In the genomic region with DNA sequence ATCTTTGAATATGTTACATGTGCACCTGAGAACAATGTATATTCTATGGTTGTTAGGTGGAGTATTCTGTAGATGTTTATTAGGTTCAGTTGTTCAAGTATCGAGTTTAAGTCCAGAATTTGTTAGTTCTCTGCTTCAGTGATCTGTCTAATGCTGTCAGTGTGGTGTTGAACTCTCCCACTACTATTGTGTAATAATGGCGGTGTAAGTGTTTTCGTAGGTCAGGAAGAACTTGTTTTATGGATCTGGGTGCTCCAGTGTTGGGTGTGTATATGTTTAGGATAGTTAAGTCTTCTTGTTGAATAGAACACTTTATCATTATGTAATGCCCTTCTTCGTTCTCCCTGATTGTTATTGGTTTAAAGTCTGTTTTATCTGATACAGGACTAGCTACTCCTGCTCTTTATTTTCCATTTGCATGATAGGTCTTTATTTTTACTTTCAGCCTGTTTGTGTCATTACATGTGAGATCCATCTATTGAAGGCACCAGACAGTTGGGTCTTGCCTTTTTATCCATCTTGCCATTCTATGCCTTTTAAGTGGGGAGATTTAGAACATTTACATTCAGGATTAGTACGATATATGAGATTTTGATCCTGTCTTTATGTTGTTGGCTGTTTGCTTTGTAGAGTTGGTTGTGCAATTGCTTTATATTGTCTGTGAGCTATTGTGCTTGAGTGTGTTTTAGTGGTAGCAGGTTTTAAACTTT, we compare ENCODE assay signal across 24 cellular contexts.
DNase-seq lines count a peak whose midpoint lies in the region; ATAC-seq, FAIRE-seq and TF ChIP-seq lines count a peak whose summit lies in the region.
"Had no signal": no experiment of that assay in that cellular context is flagged by ENCODE, and none has a peak within 500 bp of the region (broad histone marks: within the 10 kb centered on the region; RNA-seq: fewer than 3 reads in every experiment).

No MANE protein-coding gene starts in this region.

- FAIRE-seq in bronchial epithelial cell (lab: Jason Lieb, UNC): no peak
- FAIRE-seq: pancreas, urothelium cell line had no signal

- DNase-seq in NCI-H510A treated with DMSO at 0.1 percent for 48 hours (lab: John Stamatoyannopoulos, UW) (peak; percentile 31), NCI-H510A (lab: John Stamatoyannopoulos, UW) (no peak), MV-4-11 (lab: John Stamatoyannopoulos, UW) (peak; percentile 35), bronchial epithelial cell (ENCODE audit: low read depth) (peak; percentile 49), renal cortical epithelial cell (ENCODE audit: low read depth) (peak; percentile 69), pons (ENCODE audit: low spot score) (no peak), HEK293T (ENCODE audit: extremely low spot score) (no peak)
- DNase-seq: activated CD4-positive, alpha-beta T cell treated with anti-CD3 and anti-CD28 coated beads, Interleukin-2, amount 50 U/mL, for 48 hours; activated CD4-positive, CD25-positive, alpha-beta regulatory T cell treated with anti-CD3 and anti-CD28 coated beads, Interleukin-2, amount 50 U/mL, for 72 hours; activated naive CD4-positive, alpha-beta T cell treated with Interleukin-2 at 50 U/mL for 16 hours; cerebellar nuclear complex; DMS79 treated with DMSO at 0.1 percent for 48 hours; gastrocnemius medialis; GDM1; GM23248; NCI-H446 treated with DMSO at 0.1 percent for 48 hours; pancreas; stimulated activated CD4-positive, alpha-beta T cell treated with anti-CD3 and anti-CD28 coated beads, Interleukin-1b, Interleukin-23, amount 100 ng/mL, for 48 hours; stimulated activated naive CD8-positive, alpha-beta T cell treated with anti-CD3 and anti-CD28 coated beads, Interleukin-15, Interleukin-2, amounts not matched to agents 100 U/mL and 50 U/mL, for 24 hours; T-helper 17 cell had no signal

- ATAC-seq in GM21390 (IDR thresholded peaks at IDR 0.05; ENCODE audit: unreplicated experiment): no peak
- ATAC-seq: gastrocnemius medialis; pancreas; stimulated activated naive CD8-positive, alpha-beta T cell treated with anti-CD3 and anti-CD28 coated beads, Interleukin-15, Interleukin-2, amounts not matched to agents 100 U/mL and 50 U/mL, for 24 hours; T-helper 17 cell had no signal

- no peak for TF ChIP-seq CTCF in bronchial epithelial cell (IDR thresholded peaks at IDR 0.05; ENCODE audit: insufficient read depth, low read length, severe bottlenecking)

- H3K27me3 ChIP-seq in bronchial epithelial cell (ENCODE audit: control insufficient read depth, insufficient read depth, low read length): no peaks in the 10 kb centered on the region
- H3K27me3 ChIP-seq: gastrocnemius medialis, pancreas had no signal

- no peaks in the 10 kb centered on the region for H3K36me3 ChIP-seq in bronchial epithelial cell (ENCODE audit: control insufficient read depth, insufficient read depth, low read length)
- H3K36me3 ChIP-seq: gastrocnemius medialis, pancreas, thoracic aorta had no signal

- POLR2A ChIA-PET in HEK293T (lab: Yijun Ruan, JAX): no interaction called here

- CTCF ChIA-PET in HEK293T (lab: Yijun Ruan, JAX): no interaction called here

- no peak overlapping the region for H3K4me3 ChIP-seq in bronchial epithelial cell (ENCODE audit: low read depth, low read length)
- H3K4me3 ChIP-seq: gastrocnemius medialis, GM23248, pancreas, SK-N-MC, thoracic aorta had no signal

TF ChIP-seq in HEK293T, 16 proteins besides CTCF, POLR2A, EP300 and RAD21:
- TF ChIP-seq FOXK2 (IDR thresholded peaks at IDR 0.05): no peak
- TF ChIP-seq ARNT (IDR thresholded peaks at IDR 0.05): no peak
- TF ChIP-seq NFRKB (IDR thresholded peaks at IDR 0.05): no peak
- TF ChIP-seq SUZ12 (IDR thresholded peaks at IDR 0.05): no peak
- no peak for TF ChIP-seq L3MBTL2 (conservative IDR thresholded peaks at IDR 0.05)
- TF ChIP-seq ZNF384 (IDR thresholded peaks at IDR 0.05): no peak
- TF ChIP-seq LEF1 (IDR thresholded peaks at IDR 0.05; ENCODE audit: borderline replicate concordance): no peak
- TF ChIP-seq, protein P1, sequence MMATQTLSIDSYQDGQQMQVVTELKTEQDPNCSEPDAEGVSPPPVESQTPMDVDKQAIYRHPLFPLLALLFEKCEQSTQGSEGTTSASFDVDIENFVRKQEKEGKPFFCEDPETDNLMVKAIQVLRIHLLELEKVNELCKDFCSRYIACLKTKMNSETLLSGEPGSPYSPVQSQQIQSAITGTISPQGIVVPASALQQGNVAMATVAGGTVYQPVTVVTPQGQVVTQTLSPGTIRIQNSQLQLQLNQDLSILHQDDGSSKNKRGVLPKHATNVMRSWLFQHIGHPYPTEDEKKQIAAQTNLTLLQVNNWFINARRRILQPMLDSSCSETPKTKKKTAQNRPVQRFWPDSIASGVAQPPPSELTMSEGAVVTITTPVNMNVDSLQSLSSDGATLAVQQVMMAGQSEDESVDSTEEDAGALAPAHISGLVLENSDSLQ (IDR thresholded peaks at IDR 0.05): no peak
- TF ChIP-seq FOXA1 (IDR thresholded peaks at IDR 0.05): no peak
- no peak for TF ChIP-seq BHLHE40 (IDR thresholded peaks at IDR 0.05; ENCODE audit: borderline replicate concordance)
- TF ChIP-seq FOXM1 (IDR thresholded peaks at IDR 0.05; ENCODE audit: borderline replicate concordance): no peak
- TF ChIP-seq CTBP1 (IDR thresholded peaks at IDR 0.05; ENCODE audit: borderline replicate concordance): no peak
- TF ChIP-seq HDGF (IDR thresholded peaks at IDR 0.05; ENCODE audit: borderline replicate concordance): no peak
- no peak for TF ChIP-seq SP1 (IDR thresholded peaks at IDR 0.05)
- no peak for TF ChIP-seq TARDBP (IDR thresholded peaks at IDR 0.05)
- no peak for TF ChIP-seq ELF4 (IDR thresholded peaks at IDR 0.05)

Comparison
In these comparisons a context has a peak if more than half of its experiments do, and no peak if none do; other contexts are left out.
1. DNase-seq: peak in NCI-H510A treated with DMSO at 0.1 percent for 48 hours (single experiment), MV-4-11 (single experiment), bronchial epithelial cell (single experiment) and renal cortical epithelial cell (single experiment); none in NCI-H510A (single experiment), pons (single experiment) and HEK293T (single experiment).